ENCODE assay signal across 8 cellular contexts in genomic region chr22:37777122-37777687, GRCh38. TPM values are rescaled to one million over a fixed set of nuclear protein-coding genes. Genes with fewer than 3 reads are reported as not detected.
A peak's percentile ranks its signal among the peaks of the same experiment; 100 is the strongest.
DNase-seq lines count a peak whose midpoint lies in the region; ATAC-seq and TF ChIP-seq lines count a peak whose summit lies in the region.

No MANE protein-coding gene starts in this region.

- TF ChIP-seq CTCF in hepatocyte (IDR thresholded peaks at IDR 0.05; ENCODE audit: poor library complexity) = no peak

- no peak overlapping the region for H3K4me3 ChIP-seq in hepatocyte

- no peaks in the 10 kb centered on the region for H3K9me2 ChIP-seq in hepatocyte (replicated peaks; ENCODE audit: insufficient read depth)

- H3K4me2 ChIP-seq in hepatocyte = no peak overlapping the region

- DNase-seq in AG08395 (ENCODE audit: low spot score) = peak; percentile 85
- DNase-seq in RPMI7951 (ENCODE audit: low read depth) = peak; percentile 95
- DNase-seq in hepatocyte (ENCODE audit: low spot score) = peak; percentile 62
- no peak for DNase-seq in activated CD4-positive, alpha-beta T cell treated with anti-CD3 and anti-CD28 coated beads, Interleukin-2, amount 50 U/mL, for 1 hour
- no peak for DNase-seq in foreskin melanocyte
- no peak for DNase-seq in HuH-7 (ENCODE audit: low spot score)

- no peak overlapping the region for H2AFZ ChIP-seq in hepatocyte

- H3K27me3 ChIP-seq in hepatocyte = no peaks in the 10 kb centered on the region

- H3K4me1 ChIP-seq in hepatocyte (ENCODE audit: insufficient read depth) = no peaks in the 10 kb centered on the region

- no peaks in the 10 kb centered on the region for H3K9me3 ChIP-seq in hepatocyte (ENCODE audit: low read depth)

- H4K20me1 ChIP-seq in hepatocyte (ENCODE audit: insufficient read depth, poor library complexity, severe bottlenecking) = no peaks in the 10 kb centered on the region

- peak; percentile 76 for ATAC-seq in GM19452 (IDR thresholded peaks at IDR 0.05; ENCODE audit: unreplicated experiment)
- ATAC-seq in GM21526 (IDR thresholded peaks at IDR 0.05; ENCODE audit: low FRiP score, unreplicated experiment) = no peak

- WGBS in hepatocyte (ENCODE audit: low lambda C conversion rate, missing lambda C conversion rate) = 45% methylated on average over 11 of the region's 11 CpGs

- no peaks in the 10 kb centered on the region for H3K36me3 ChIP-seq in hepatocyte (replicated peaks; ENCODE audit: insufficient read depth, low read depth)

- peak overlapping the region; percentile 16 for H3K27ac ChIP-seq in hepatocyte

- H3K79me2 ChIP-seq in hepatocyte = no peaks in the 10 kb centered on the region

RNA-seq across cellular contexts. Expression of gene GCAT, which starts 30.5 kb away (rescaled TPM):
- total RNA-seq in RPMI7951 (2014; rRNA removed; shearing (Covaris generic)) = 15.1 and 24.4 TPM in 2 replicates
- 20.2 and 20.4 TPM in 2 replicates for total RNA-seq in hepatocyte
- polyA plus RNA-seq in hepatocyte = 31.5 and 40.0 TPM in 2 replicates

RNA-seq across cellular contexts. Expression of gene GALR3, which starts 46.0 kb away (rescaled TPM):
- total RNA-seq in RPMI7951 (2014; rRNA removed; shearing (Covaris generic)) = not detected in 2 replicates
- total RNA-seq in hepatocyte = not detected in 2 replicates
- polyA plus RNA-seq in hepatocyte = 0.29 TPM in 1 of 2 replicates, not detected in the other

Comparison
In these comparisons a context has a peak if more than half of its experiments do, and no peak if none do; other contexts are left out.
1. DNase-seq: peak in AG08395 (single experiment), RPMI7951 (single experiment) and hepatocyte (single experiment); none in activated CD4-positive, alpha-beta T cell treated with anti-CD3 and anti-CD28 coated beads, Interleukin-2, amount 50 U/mL, for 1 hour (single experiment), foreskin melanocyte (single experiment) and HuH-7 (single experiment).